In the genomic region with DNA sequence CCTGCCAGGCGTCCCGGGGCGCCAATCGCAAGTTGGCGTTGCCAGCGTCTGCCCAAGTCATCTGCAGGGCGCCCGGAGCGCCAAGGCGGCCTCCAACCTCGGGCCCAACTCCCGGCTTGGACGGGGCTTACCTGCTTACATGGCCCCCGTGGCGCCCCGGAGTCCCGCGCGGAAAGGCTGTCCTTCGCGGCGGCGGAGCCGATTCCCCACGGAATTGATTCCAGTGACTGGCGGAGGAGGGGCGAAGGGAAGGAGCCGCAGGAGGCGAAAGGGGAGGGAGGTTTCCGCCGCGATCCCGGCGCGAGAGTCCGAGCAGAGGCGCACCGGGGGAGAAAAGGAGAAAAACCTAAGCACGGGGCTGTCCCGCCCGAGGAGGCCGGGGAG, we compare ENCODE assay signal across 8 cellular contexts. TPM values are rescaled to one million over a fixed set of nuclear protein-coding genes. Genes with fewer than 3 reads are reported as not detected.
DNase-seq lines count a peak whose midpoint lies in the region; ATAC-seq, FAIRE-seq and TF ChIP-seq lines count a peak whose summit lies in the region.

No MANE protein-coding gene starts in this region.

- TF ChIP-seq CTCF in bronchial epithelial cell (IDR thresholded peaks at IDR 0.05; ENCODE audit: insufficient read depth, low read length, severe bottlenecking) (no peak), lower leg skin (IDR thresholded peaks at IDR 0.05) (no peak), tibial artery (IDR thresholded peaks at IDR 0.05) (no peak)

- intact Hi-C loops in lower leg skin (cut with DNase I; ENCODE audit: low total_unique reads) (no loop called here), tibial artery (cut with DNase I; ENCODE audit: low total_unique reads) (loop anchor here (10.0 kb wide), 1 partner anchor 156 kb away; no protein-coding TSS in a partner anchor)

- H3K27me3 ChIP-seq in bronchial epithelial cell (ENCODE audit: control insufficient read depth, insufficient read depth, low read length), result no peaks in the 10 kb centered on the region
- H3K27me3 ChIP-seq in tibial artery, result no peaks in the 10 kb centered on the region

- no peak for TF ChIP-seq POLR2A in GM18505 (IDR thresholded peaks at IDR 0.05; ENCODE audit: borderline replicate concordance, extremely low read depth, insufficient read depth, insufficient read length)
- no peak for TF ChIP-seq POLR2A in lower leg skin (IDR thresholded peaks at IDR 0.05)

- peak; percentile 29 for DNase-seq in LoVo (ENCODE audit: low spot score)
- no peak for DNase-seq in bronchial epithelial cell (ENCODE audit: low read depth)
- DNase-seq in lower leg skin (ENCODE audit: low spot score in 2 of 2), result peak; percentile 37 to 87
- peak; percentile 46 to 80 for DNase-seq in tibial artery
- no peak for DNase-seq in NAMALWA (ENCODE audit: low spot score)
- no peak for DNase-seq in NCI-H1105 (lab: John Stamatoyannopoulos, UW)
- no peak for DNase-seq in stimulated activated CD4-positive, alpha-beta T cell treated with anti-CD3 and anti-CD28 coated beads, Interleukin-4, amount 100 ng/mL, for 4 hours

- H3K27ac ChIP-seq in tibial artery, result peak overlapping the region; percentile 98

- peak; percentile 35 for ATAC-seq in GM18505 (IDR thresholded peaks at IDR 0.05; ENCODE audit: unreplicated experiment)

- H3K36me3 ChIP-seq in bronchial epithelial cell (ENCODE audit: control insufficient read depth, insufficient read depth, low read length), result peaks cover 2% of the 10 kb centered on the region
- H3K36me3 ChIP-seq in tibial artery, result no peaks in the 10 kb centered on the region

- peaks cover 0 to 50% (median 28%) of the 10 kb centered on the region in 4 donors for H3K4me1 ChIP-seq in tibial artery

- 0 to 1% methylated on average over 29 to 35 of the region's 42 CpGs for WGBS in lower leg skin, 2 donors

- FAIRE-seq in bronchial epithelial cell (lab: Jason Lieb, UNC), result no peak

- H3K4me3 ChIP-seq in bronchial epithelial cell (ENCODE audit: low read depth, low read length) (peak overlapping the region; percentile 96), lower leg skin (ENCODE audit: low read depth, poor library complexity, severe bottlenecking) (peak overlapping the region; percentile 74), tibial artery (peak overlapping the region; percentile 85 to 86)

- H3K9me3 ChIP-seq in tibial artery, result no peaks in the 10 kb centered on the region

RNA-seq across cellular contexts. Expression of gene PTPN14, which starts 0.4 kb away (rescaled TPM):
- total RNA-seq in bronchial epithelial cell (28.4 and 33.0 TPM in 2 replicates), lower leg skin (100 to 1,000 TPM in 1 of 4 donors, 10 to 100 TPM in 3; 59.4 to 118 (median 66.1) TPM)

RNA-seq across cellular contexts. Expression of gene CENPF, which starts 52.0 kb away (rescaled TPM):
- total RNA-seq in bronchial epithelial cell, result 0.53 and 1.7 TPM in 2 replicates
- total RNA-seq in lower leg skin, result 1 to 10 TPM; 2.5 to 7.0 (median 3.0) TPM

Comparison
In these comparisons a context has a peak if more than half of its experiments do, and no peak if none do; other contexts are left out.
1. DNase-seq: peak in LoVo (single experiment), lower leg skin (2 of 2) and tibial artery (2 of 2); none in bronchial epithelial cell (single experiment), NAMALWA (single experiment), NCI-H1105 (single experiment) and stimulated activated CD4-positive, alpha-beta T cell treated with anti-CD3 and anti-CD28 coated beads, Interleukin-4, amount 100 ng/mL, for 4 hours (0 of 2).
2. Peak in every context shown above with its lines, with median percentiles within 50 percentile points of each other: H3K4me3 ChIP-seq.